ENCODE assay signal across 1 cellular context in genomic region chr6:15691250-15691869, GRCh38.
TF ChIP-seq lines count a peak whose summit lies in the region.

No MANE protein-coding gene starts in this region.

TF ChIP-seq in HepG2, 621 proteins besides CTCF, POLR2A, EP300 and RAD21 (continued from another document and continues in another):
- TF ChIP-seq ZNF431 (CRISPR knock-in tag; IDR thresholded peaks at IDR 0.05; ENCODE audit: borderline replicate concordance, low read depth): 0 out of 2 replicates have a peak, but pooled peaks have one; percentile 44
- no peak for TF ChIP-seq NONO (IDR thresholded peaks at IDR 0.05)
- TF ChIP-seq NONO (CRISPR knock-in tag; conservative IDR thresholded peaks at IDR 0.05): peak; percentile 58; the same call in 1 of the 2 replicates
- 0 out of 2 replicates have a peak, but pooled peaks have one; percentile 59 for TF ChIP-seq ZKSCAN1 (IDR thresholded peaks at IDR 0.05; ENCODE audit: low read length)
- no peak for TF ChIP-seq SRY (CRISPR knock-in tag; IDR thresholded peaks at IDR 0.05)
- no peak for TF ChIP-seq ZIK1 (CRISPR knock-in tag; IDR thresholded peaks at IDR 0.05; ENCODE audit: borderline replicate concordance, low read depth)
- no peak for TF ChIP-seq AFF4 (CRISPR knock-in tag; IDR thresholded peaks at IDR 0.05)
- TF ChIP-seq, protein P1, sequence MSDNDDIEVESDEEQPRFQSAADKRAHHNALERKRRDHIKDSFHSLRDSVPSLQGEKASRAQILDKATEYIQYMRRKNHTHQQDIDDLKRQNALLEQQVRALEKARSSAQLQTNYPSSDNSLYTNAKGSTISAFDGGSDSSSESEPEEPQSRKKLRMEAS (IDR thresholded peaks at IDR 0.05): peak; percentile 51; the same call in 1 of the 2 replicates
- TF ChIP-seq, protein P2, sequence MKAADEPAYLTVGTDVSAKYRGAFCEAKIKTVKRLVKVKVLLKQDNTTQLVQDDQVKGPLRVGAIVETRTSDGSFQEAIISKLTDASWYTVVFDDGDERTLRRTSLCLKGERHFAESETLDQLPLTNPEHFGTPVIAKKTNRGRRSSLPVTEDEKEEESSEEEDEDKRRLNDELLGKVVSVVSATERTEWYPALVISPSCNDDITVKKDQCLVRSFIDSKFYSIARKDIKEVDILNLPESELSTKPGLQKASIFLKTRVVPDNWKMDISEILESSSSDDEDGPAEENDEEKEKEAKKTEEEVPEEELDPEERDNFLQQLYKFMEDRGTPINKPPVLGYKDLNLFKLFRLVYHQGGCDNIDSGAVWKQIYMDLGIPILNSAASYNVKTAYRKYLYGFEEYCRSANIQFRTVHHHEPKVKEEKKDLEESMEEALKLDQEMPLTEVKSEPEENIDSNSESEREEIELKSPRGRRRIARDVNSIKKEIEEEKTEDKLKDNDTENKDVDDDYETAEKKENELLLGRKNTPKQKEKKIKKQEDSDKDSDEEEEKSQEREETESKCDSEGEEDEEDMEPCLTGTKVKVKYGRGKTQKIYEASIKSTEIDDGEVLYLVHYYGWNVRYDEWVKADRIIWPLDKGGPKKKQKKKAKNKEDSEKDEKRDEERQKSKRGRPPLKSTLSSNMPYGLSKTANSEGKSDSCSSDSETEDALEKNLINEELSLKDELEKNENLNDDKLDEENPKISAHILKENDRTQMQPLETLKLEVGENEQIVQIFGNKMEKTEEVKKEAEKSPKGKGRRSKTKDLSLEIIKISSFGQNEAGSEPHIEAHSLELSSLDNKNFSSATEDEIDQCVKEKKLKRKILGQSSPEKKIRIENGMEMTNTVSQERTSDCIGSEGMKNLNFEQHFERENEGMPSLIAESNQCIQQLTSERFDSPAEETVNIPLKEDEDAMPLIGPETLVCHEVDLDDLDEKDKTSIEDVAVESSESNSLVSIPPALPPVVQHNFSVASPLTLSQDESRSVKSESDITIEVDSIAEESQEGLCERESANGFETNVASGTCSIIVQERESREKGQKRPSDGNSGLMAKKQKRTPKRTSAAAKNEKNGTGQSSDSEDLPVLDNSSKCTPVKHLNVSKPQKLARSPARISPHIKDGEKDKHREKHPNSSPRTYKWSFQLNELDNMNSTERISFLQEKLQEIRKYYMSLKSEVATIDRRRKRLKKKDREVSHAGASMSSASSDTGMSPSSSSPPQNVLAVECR (CRISPR knock-in tag; IDR thresholded peaks at IDR 0.05; ENCODE audit: borderline replicate concordance): peak; percentile 29; the same call in 1 of the 2 replicates
- TF ChIP-seq, protein P3, sequence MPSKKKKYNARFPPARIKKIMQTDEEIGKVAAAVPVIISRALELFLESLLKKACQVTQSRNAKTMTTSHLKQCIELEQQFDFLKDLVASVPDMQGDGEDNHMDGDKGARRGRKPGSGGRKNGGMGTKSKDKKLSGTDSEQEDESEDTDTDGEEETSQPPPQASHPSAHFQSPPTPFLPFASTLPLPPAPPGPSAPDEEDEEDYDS (CRISPR knock-in tag; IDR thresholded peaks at IDR 0.05): peak; percentile 32; the same call in 1 of the 2 replicates
- 0 out of 2 replicates have a peak, but pooled peaks have one; percentile 14 for TF ChIP-seq ZNF644 (CRISPR knock-in tag; IDR thresholded peaks at IDR 0.05; ENCODE audit: low read depth)
- TF ChIP-seq ZNF367 (CRISPR knock-in tag; IDR thresholded peaks at IDR 0.05; ENCODE audit: borderline replicate concordance): no peak
- peak; percentile 47; the same call in 1 of the 2 replicates for TF ChIP-seq ZBTB26 (CRISPR knock-in tag; IDR thresholded peaks at IDR 0.05; ENCODE audit: borderline replicate concordance)
- 0 out of 2 replicates have a peak, but pooled peaks have one; percentile 77 for TF ChIP-seq ZNF33B (CRISPR knock-in tag; IDR thresholded peaks at IDR 0.05)
- peak; percentile 89 for TF ChIP-seq HNF1B (CRISPR knock-in tag; IDR thresholded peaks at IDR 0.05)
- peak; percentile 74 for TF ChIP-seq CBX1 (IDR thresholded peaks at IDR 0.05; ENCODE audit: low read depth)
- no peak for TF ChIP-seq FLYWCH1 (CRISPR knock-in tag; IDR thresholded peaks at IDR 0.05)
- peak; percentile 85; the same call in 1 of the 2 replicates for TF ChIP-seq ZNF691 (CRISPR knock-in tag; IDR thresholded peaks at IDR 0.05; ENCODE audit: borderline replicate concordance, low read depth)
- TF ChIP-seq RARA (CRISPR knock-in tag; IDR thresholded peaks at IDR 0.05): no peak
- no peak for TF ChIP-seq THAP8 (CRISPR knock-in tag; IDR thresholded peaks at IDR 0.05; ENCODE audit: borderline replicate concordance)
- no peak for TF ChIP-seq MTERF4 (CRISPR knock-in tag; IDR thresholded peaks at IDR 0.05)
- no peak for TF ChIP-seq RBFOX2 (IDR thresholded peaks at IDR 0.05; ENCODE audit: low read depth, low read length)
- TF ChIP-seq ZFP37 (CRISPR knock-in tag; IDR thresholded peaks at IDR 0.05; ENCODE audit: borderline replicate concordance): no peak
- TF ChIP-seq ZNF549 (CRISPR knock-in tag; IDR thresholded peaks at IDR 0.05): no peak
- TF ChIP-seq ISL2 (CRISPR knock-in tag; IDR thresholded peaks at IDR 0.05): 0 out of 2 replicates have a peak, but pooled peaks have one; percentile 39
- TF ChIP-seq GZF1 (CRISPR knock-in tag; IDR thresholded peaks at IDR 0.05): no peak
- peak; percentile 22; the same call in 1 of the 2 replicates for TF ChIP-seq ZNF605 (CRISPR knock-in tag; IDR thresholded peaks at IDR 0.05)
- TF ChIP-seq ZNF350 (CRISPR knock-in tag; IDR thresholded peaks at IDR 0.05; ENCODE audit: borderline replicate concordance, low read depth): peak; percentile 53; the same call in 1 of the 2 replicates
- TF ChIP-seq, protein P4, sequence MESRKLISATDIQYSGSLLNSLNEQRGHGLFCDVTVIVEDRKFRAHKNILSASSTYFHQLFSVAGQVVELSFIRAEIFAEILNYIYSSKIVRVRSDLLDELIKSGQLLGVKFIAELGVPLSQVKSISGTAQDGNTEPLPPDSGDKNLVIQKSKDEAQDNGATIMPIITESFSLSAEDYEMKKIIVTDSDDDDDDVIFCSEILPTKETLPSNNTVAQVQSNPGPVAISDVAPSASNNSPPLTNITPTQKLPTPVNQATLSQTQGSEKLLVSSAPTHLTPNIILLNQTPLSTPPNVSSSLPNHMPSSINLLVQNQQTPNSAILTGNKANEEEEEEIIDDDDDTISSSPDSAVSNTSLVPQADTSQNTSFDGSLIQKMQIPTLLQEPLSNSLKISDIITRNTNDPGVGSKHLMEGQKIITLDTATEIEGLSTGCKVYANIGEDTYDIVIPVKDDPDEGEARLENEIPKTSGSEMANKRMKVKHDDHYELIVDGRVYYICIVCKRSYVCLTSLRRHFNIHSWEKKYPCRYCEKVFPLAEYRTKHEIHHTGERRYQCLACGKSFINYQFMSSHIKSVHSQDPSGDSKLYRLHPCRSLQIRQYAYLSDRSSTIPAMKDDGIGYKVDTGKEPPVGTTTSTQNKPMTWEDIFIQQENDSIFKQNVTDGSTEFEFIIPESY (CRISPR knock-in tag; IDR thresholded peaks at IDR 0.05): peak; percentile 71
- peak; percentile 60; the same call in 1 of the 2 replicates for TF ChIP-seq YEATS2 (CRISPR knock-in tag; IDR thresholded peaks at IDR 0.05; ENCODE audit: borderline replicate concordance)
- TF ChIP-seq, protein P5, sequence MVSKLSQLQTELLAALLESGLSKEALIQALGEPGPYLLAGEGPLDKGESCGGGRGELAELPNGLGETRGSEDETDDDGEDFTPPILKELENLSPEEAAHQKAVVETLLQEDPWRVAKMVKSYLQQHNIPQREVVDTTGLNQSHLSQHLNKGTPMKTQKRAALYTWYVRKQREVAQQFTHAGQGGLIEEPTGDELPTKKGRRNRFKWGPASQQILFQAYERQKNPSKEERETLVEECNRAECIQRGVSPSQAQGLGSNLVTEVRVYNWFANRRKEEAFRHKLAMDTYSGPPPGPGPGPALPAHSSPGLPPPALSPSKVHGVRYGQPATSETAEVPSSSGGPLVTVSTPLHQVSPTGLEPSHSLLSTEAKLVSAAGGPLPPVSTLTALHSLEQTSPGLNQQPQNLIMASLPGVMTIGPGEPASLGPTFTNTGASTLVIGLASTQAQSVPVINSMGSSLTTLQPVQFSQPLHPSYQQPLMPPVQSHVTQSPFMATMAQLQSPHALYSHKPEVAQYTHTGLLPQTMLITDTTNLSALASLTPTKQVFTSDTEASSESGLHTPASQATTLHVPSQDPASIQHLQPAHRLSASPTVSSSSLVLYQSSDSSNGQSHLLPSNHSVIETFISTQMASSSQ (IDR thresholded peaks at IDR 0.05; ENCODE audit: low read depth): no peak
- TF ChIP-seq, protein P5 (CRISPR knock-in tag; IDR thresholded peaks at IDR 0.05; ENCODE audit: borderline replicate concordance): no peak
- TF ChIP-seq ZNF30 (CRISPR knock-in tag; IDR thresholded peaks at IDR 0.05): no peak
- peak; percentile 66; the same call in 1 of the 2 replicates for TF ChIP-seq FOXC1 (CRISPR knock-in tag; IDR thresholded peaks at IDR 0.05; ENCODE audit: borderline replicate concordance)
- TF ChIP-seq FOXA1 (IDR thresholded peaks at IDR 0.05): no peak
- peak; percentile 73 for TF ChIP-seq FOXA1 (CRISPR knock-in tag; IDR thresholded peaks at IDR 0.05)
- TF ChIP-seq ZBTB7A (CRISPR knock-in tag; IDR thresholded peaks at IDR 0.05): no peak
- TF ChIP-seq WIZ (CRISPR knock-in tag; IDR thresholded peaks at IDR 0.05): no peak
- TF ChIP-seq PHF5A (CRISPR knock-in tag; IDR thresholded peaks at IDR 0.05; ENCODE audit: low read depth, unreplicated experiment): peak; percentile 64
- TF ChIP-seq RNF2 (conservative IDR thresholded peaks at IDR 0.05; ENCODE audit: low read depth): peak; percentile 66; the same call in 1 of the 2 replicates
